ENCODE assay signal across 13 cellular contexts in the genomic region with DNA sequence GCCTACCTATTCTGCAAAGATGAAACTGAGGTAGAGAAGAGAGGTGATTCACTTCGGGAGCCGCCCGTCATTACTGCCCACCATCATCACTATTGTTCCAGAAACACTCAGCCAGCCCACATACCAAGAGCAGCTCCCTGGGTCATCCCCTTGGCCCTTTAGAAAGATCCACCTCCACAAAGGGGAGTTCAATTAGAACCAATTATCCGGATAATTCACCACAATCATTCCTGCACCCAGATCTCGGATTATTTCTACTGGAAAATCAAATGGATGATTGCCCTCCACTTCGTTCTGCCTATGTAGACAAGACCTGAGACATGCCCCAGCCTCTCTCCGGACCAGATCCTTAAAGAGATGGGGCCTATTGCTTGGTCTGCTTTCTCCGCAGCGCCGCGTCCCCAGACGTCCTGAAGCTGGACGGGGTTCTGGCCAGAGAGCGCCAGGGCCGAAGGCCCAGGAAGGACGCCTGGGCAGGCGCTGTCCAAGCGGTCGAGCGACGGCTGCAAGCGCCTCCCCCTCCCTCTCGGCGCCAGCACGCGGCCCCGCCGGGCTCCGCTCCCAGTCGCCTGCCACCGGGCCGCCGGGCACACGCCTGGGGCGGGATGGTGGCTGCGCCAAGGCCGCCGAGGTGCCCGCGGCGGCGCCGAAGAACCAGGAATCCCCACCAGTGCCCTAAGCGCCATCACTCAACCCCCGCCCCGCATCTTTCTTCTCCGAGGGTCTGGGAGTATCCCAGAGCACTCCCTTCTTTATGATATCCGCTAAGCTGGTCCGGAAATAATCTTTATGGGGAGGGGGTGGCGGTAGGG. TPM values are rescaled to one million over a fixed set of nuclear protein-coding genes. Genes with fewer than 3 reads are reported as not detected.
DNase-seq lines count a peak whose midpoint lies in the region; ATAC-seq and TF ChIP-seq lines count a peak whose summit lies in the region.
"Had no signal": no experiment of that assay in that cellular context is flagged by ENCODE, and none has a peak within 500 bp of the region (broad histone marks: within the 10 kb centered on the region; RNA-seq: fewer than 3 reads in every experiment).

No MANE protein-coding gene starts in this region.

- H3K27ac Mint-ChIP-seq in activated T-helper 1 cell treated with anti-CD3 and anti-CD28 coated beads, Interleukin-12 subunit alpha, Interleukin-12 subunit beta, Interleukin-2, Interleukin-4 antibody, amounts not matched to agents 30 ng/mL and 10 ng/mL and 1 ng/mL, durations not matched to agents 14 hours and 24 hours and 36 hours = no peak overlapping the region
- H3K27ac Mint-ChIP-seq: activated CD8-positive, alpha-beta T cell treated with anti-CD3 and anti-CD28 coated beads, Interleukin-2, amount 10 ng/mL, durations not matched to agents 7 days and 5 days had no signal

- intact Hi-C loops in activated T-helper 1 cell treated with anti-CD3 and anti-CD28 coated beads, Interleukin-12 subunit alpha, Interleukin-12 subunit beta, Interleukin-2, Interleukin-4 antibody, amounts not matched to agents 30 ng/mL and 10 ng/mL and 1 ng/mL, durations not matched to agents 14 hours and 24 hours and 36 hours (cut with micrococcal nuclease) = no loop called here
- intact Hi-C loops in esophagus squamous epithelium (cut with DNase I) = no loop called here

- H3K4me3 Mint-ChIP-seq in activated T-helper 1 cell treated with anti-CD3 and anti-CD28 coated beads, Interleukin-12 subunit alpha, Interleukin-12 subunit beta, Interleukin-2, Interleukin-4 antibody, amounts not matched to agents 30 ng/mL and 10 ng/mL and 1 ng/mL, durations not matched to agents 14 hours and 24 hours and 36 hours = peak overlapping the region; percentile 74

- H3K9me3 Mint-ChIP-seq in activated T-helper 1 cell treated with anti-CD3 and anti-CD28 coated beads, Interleukin-12 subunit alpha, Interleukin-12 subunit beta, Interleukin-2, Interleukin-4 antibody, amounts not matched to agents 30 ng/mL and 10 ng/mL and 1 ng/mL, durations not matched to agents 14 hours and 24 hours and 36 hours = no peaks in the 10 kb centered on the region

- H3K4me3 ChIP-seq in H7 (ENCODE audit: insufficient read depth, low read depth, low read length) = peak overlapping the region; percentile 41; the same call in 1 of the 2 replicates
- no peak overlapping the region for H3K4me3 ChIP-seq in esophagus squamous epithelium

- H3K9me3 ChIP-seq in esophagus squamous epithelium = no peaks in the 10 kb centered on the region

- H3K4me1 ChIP-seq in esophagus squamous epithelium = peaks cover 10 to 31% (median 13%) of the 10 kb centered on the region in 3 donors

- H3K36me3 ChIP-seq in H7 (replicated peaks; ENCODE audit: control insufficient read depth, insufficient read depth, low read length) (no peaks in the 10 kb centered on the region), esophagus squamous epithelium (no peaks in the 10 kb centered on the region)

- peaks cover 2% of the 10 kb centered on the region for H3K36me3 Mint-ChIP-seq in activated T-helper 1 cell treated with anti-CD3 and anti-CD28 coated beads, Interleukin-12 subunit alpha, Interleukin-12 subunit beta, Interleukin-2, Interleukin-4 antibody, amounts not matched to agents 30 ng/mL and 10 ng/mL and 1 ng/mL, durations not matched to agents 14 hours and 24 hours and 36 hours (ENCODE audit: low read depth)

- H3K27me3 ChIP-seq in H7 (ENCODE audit: control insufficient read depth, insufficient read depth, low read length) (peaks cover 100% of the 10 kb centered on the region), esophagus squamous epithelium (peaks cover 0 to 100% (median 20%) of the 10 kb centered on the region in 4 donors)

- TF ChIP-seq POLR2A in esophagus squamous epithelium (IDR thresholded peaks at IDR 0.05) = no peak

- no peak for ATAC-seq in GM18861 (IDR thresholded peaks at IDR 0.05; ENCODE audit: unreplicated experiment)
- ATAC-seq: activated CD8-positive, alpha-beta T cell treated with anti-CD3 and anti-CD28 coated beads, Interleukin-2, amount 10 ng/mL, durations not matched to agents 7 days and 5 days had no signal

- H3K27me3 Mint-ChIP-seq in activated T-helper 1 cell treated with anti-CD3 and anti-CD28 coated beads, Interleukin-12 subunit alpha, Interleukin-12 subunit beta, Interleukin-2, Interleukin-4 antibody, amounts not matched to agents 30 ng/mL and 10 ng/mL and 1 ng/mL, durations not matched to agents 14 hours and 24 hours and 36 hours (ENCODE audit: insufficient read depth) = peaks cover 72% of the 10 kb centered on the region

- H3K4me1 Mint-ChIP-seq in activated T-helper 1 cell treated with anti-CD3 and anti-CD28 coated beads, Interleukin-12 subunit alpha, Interleukin-12 subunit beta, Interleukin-2, Interleukin-4 antibody, amounts not matched to agents 30 ng/mL and 10 ng/mL and 1 ng/mL, durations not matched to agents 14 hours and 24 hours and 36 hours (ENCODE audit: low read depth) = peaks cover 40% of the 10 kb centered on the region

- H3K27ac ChIP-seq in esophagus squamous epithelium = no peak overlapping the region
- H3K27ac ChIP-seq: C4-2B had no signal

- 9 to 13% methylated on average over 14 to 23 of the region's 50 CpGs for WGBS in esophagus squamous epithelium, 2 donors

- no peak for TF ChIP-seq CTCF in esophagus squamous epithelium (IDR thresholded peaks at IDR 0.05)

- DNase-seq in AG20443 (ENCODE audit: low spot score) = peak; percentile 42
- peak; percentile 81 for DNase-seq in H7
- DNase-seq in activated T-helper 1 cell treated with anti-CD3 and anti-CD28 coated beads, Interleukin-12 subunit alpha, Interleukin-12 subunit beta, Interleukin-2, Interleukin-4 antibody, amounts not matched to agents 30 ng/mL and 10 ng/mL and 1 ng/mL, durations not matched to agents 14 hours and 24 hours and 36 hours (ENCODE audit: low spot score) = no peak
- peak; percentile 56 for DNase-seq in left kidney (ENCODE audit: low read depth, low spot score)
- no peak for DNase-seq in esophagus squamous epithelium (lab: John Stamatoyannopoulos, UW)
- DNase-seq in NAMALWA (ENCODE audit: low spot score) = no peak
- no peak for DNase-seq in A172 (ENCODE audit: low spot score)
- DNase-seq: activated CD8-positive, alpha-beta T cell treated with anti-CD3 and anti-CD28 coated beads, Interleukin-2, amount 10 ng/mL, durations not matched to agents 7 days and 5 days; NCI-H524 treated with DMSO at 0.1 percent for 48 hours; SW 1271 had no signal

RNA-seq across cellular contexts. Expression of gene ASCL1, which starts 1.3 kb away (rescaled TPM):
- 0.07 TPM in 1 of 2 replicates, not detected in the other for total RNA-seq in H7 (2014; rRNA removed; shearing (Covaris generic))
- 0.08 TPM in 1 of 2 replicates, not detected in the other for total RNA-seq in activated T-helper 1 cell treated with anti-CD3 and anti-CD28 coated beads, Interleukin-12 subunit alpha, Interleukin-12 subunit beta, Interleukin-2, Interleukin-4 antibody, amounts not matched to agents 30 ng/mL and 10 ng/mL and 1 ng/mL, durations not matched to agents 14 hours and 24 hours and 36 hours
- not detected for total RNA-seq in esophagus squamous epithelium
- not detected in 2 replicates for total RNA-seq in A172 (2014; rRNA removed; shearing (Covaris generic))
- total RNA-seq: activated CD8-positive, alpha-beta T cell treated with anti-CD3 and anti-CD28 coated beads, Interleukin-2, amount 10 ng/mL, durations not matched to agents 7 days and 5 days; myocyte had no signal

RNA-seq across cellular contexts. Expression of gene PAH, which starts 39.1 kb away (rescaled TPM):
- total RNA-seq in H7 (2014; rRNA removed; shearing (Covaris generic)) = 0.37 and 0.42 TPM in 2 replicates
- total RNA-seq in activated T-helper 1 cell treated with anti-CD3 and anti-CD28 coated beads, Interleukin-12 subunit alpha, Interleukin-12 subunit beta, Interleukin-2, Interleukin-4 antibody, amounts not matched to agents 30 ng/mL and 10 ng/mL and 1 ng/mL, durations not matched to agents 14 hours and 24 hours and 36 hours = not detected in 2 replicates
- not detected for total RNA-seq in esophagus squamous epithelium
- not detected in 2 replicates for total RNA-seq in A172 (2014; rRNA removed; shearing (Covaris generic))
- total RNA-seq: activated CD8-positive, alpha-beta T cell treated with anti-CD3 and anti-CD28 coated beads, Interleukin-2, amount 10 ng/mL, durations not matched to agents 7 days and 5 days; myocyte had no signal

Comparison
In these comparisons a context has a peak if more than half of its experiments do, and no peak if none do; other contexts are left out.
1. DNase-seq: peak in AG20443 (single experiment), H7 (single experiment) and left kidney (single experiment); none in activated T-helper 1 cell treated with anti-CD3 and anti-CD28 coated beads, Interleukin-12 subunit alpha, Interleukin-12 subunit beta, Interleukin-2, Interleukin-4 antibody, amounts not matched to agents 30 ng/mL and 10 ng/mL and 1 ng/mL, durations not matched to agents 14 hours and 24 hours and 36 hours (single experiment), esophagus squamous epithelium (single experiment), NAMALWA (single experiment) and A172 (single experiment).